33 cellular contexts compared by ENCODE assay signal in the genomic region with DNA sequence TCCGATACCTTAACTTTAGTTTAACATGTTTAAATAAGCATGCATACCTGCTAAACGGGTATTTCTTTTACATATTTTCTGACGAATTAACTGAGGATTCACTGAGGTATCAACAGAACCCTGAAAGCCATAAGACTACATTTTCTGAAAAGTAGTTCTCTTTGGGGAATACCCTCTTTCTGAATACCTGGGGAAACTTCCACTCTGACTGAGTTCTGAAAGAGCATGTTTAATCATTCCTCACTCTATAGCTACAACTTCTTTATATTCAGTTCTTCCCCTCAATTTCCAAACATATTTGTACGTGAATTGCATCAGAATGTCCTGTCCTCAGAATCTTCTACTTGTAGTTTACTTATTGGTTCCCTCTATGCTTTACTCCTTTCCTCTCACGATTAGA.
"Had no signal": no experiment of that assay in that cellular context is flagged by ENCODE, and none has a peak within 500 bp of the region (broad histone marks: within the 10 kb centered on the region; RNA-seq: fewer than 3 reads in every experiment).

No MANE protein-coding gene starts in this region.

- H3K4me1 ChIP-seq: ascending aorta, breast epithelium, colonic mucosa, gastrocnemius medialis, heart left ventricle had no signal

- ATAC-seq: activated naive CD4-positive, alpha-beta T cell treated with anti-CD3 and anti-CD28 coated beads, Interleukin-2, amount 50 U/mL, for 72 hours; activated T-cell treated with anti-CD3 and anti-CD28 coated beads, Interleukin-2, amount 50 U/mL, for 72 hours; gastrocnemius medialis; heart left ventricle; T-helper 17 cell had no signal

- H3K36me3 ChIP-seq: ascending aorta, breast epithelium, cardiac muscle cell, colonic mucosa, gastrocnemius medialis, heart left ventricle, WERI-Rb-1 had no signal

- H3K4me1 Mint-ChIP-seq: activated CD4-positive, alpha-beta memory T cell treated with anti-CD3 and anti-CD28 coated beads, Interleukin-2, amount 10 ng/mL, durations not matched to agents 7 days and 5 days; activated CD4-positive, alpha-beta T cell treated with anti-CD3 and anti-CD28 coated beads, Interleukin-2, amount 10 ng/mL, durations not matched to agents 7 days and 5 days; activated naive CD4-positive, alpha-beta T cell treated with anti-CD3 and anti-CD28 coated beads, Interleukin-2, amount 10 ng/mL, durations not matched to agents 7 days and 5 days; activated naive CD8-positive, alpha-beta T cell treated with anti-CD3 and anti-CD28 coated beads, Interleukin-2, amount 10 ng/mL, durations not matched to agents 7 days and 5 days; T-helper 17 cell had no signal

- H3K4me3 Mint-ChIP-seq: activated CD4-positive, alpha-beta memory T cell treated with anti-CD3 and anti-CD28 coated beads, Interleukin-2, amount 10 ng/mL, durations not matched to agents 7 days and 5 days; activated CD4-positive, alpha-beta T cell treated with anti-CD3 and anti-CD28 coated beads, Interleukin-2, amount 10 ng/mL, durations not matched to agents 7 days and 5 days; activated naive CD4-positive, alpha-beta T cell treated with anti-CD3 and anti-CD28 coated beads, Interleukin-2, amount 10 ng/mL, durations not matched to agents 7 days and 5 days; activated naive CD8-positive, alpha-beta T cell treated with anti-CD3 and anti-CD28 coated beads, Interleukin-2, amount 10 ng/mL, durations not matched to agents 7 days and 5 days; activated T-cell treated with anti-CD3 and anti-CD28 coated beads, Interleukin-2, amount 50 U/mL, for 24 hours; activated T-cell treated with anti-CD3 and anti-CD28 coated beads, Interleukin-2, amount 50 U/mL, for 72 hours; brain; T-helper 17 cell; T-helper 2 cell treated with Interferon-gamma antibody and Interleukin-4, amounts not matched to agents 5 μg/mL and 100 μg/mL, for 36 hours had no signal

- H3K9me3 ChIP-seq: ascending aorta, breast epithelium, colonic mucosa, gastrocnemius medialis, heart left ventricle had no signal

- H3K27ac Mint-ChIP-seq: activated CD4-positive, alpha-beta memory T cell treated with anti-CD3 and anti-CD28 coated beads, Interleukin-2, amount 10 ng/mL, durations not matched to agents 7 days and 5 days; activated CD4-positive, alpha-beta T cell treated with anti-CD3 and anti-CD28 coated beads, Interleukin-2, amount 10 ng/mL, durations not matched to agents 7 days and 5 days; activated naive CD4-positive, alpha-beta T cell treated with anti-CD3 and anti-CD28 coated beads, Interleukin-2, amount 10 ng/mL, durations not matched to agents 7 days and 5 days; activated naive CD4-positive, alpha-beta T cell treated with anti-CD3 and anti-CD28 coated beads, Interleukin-2, amount 50 U/mL, for 72 hours; activated naive CD8-positive, alpha-beta T cell treated with anti-CD3 and anti-CD28 coated beads, Interleukin-2, amount 10 ng/mL, durations not matched to agents 7 days and 5 days; activated T-cell treated with anti-CD3 and anti-CD28 coated beads, Interleukin-2, amount 50 U/mL, for 24 hours; activated T-cell treated with anti-CD3 and anti-CD28 coated beads, Interleukin-2, amount 50 U/mL, for 72 hours; brain; T-helper 17 cell; T-helper 2 cell treated with Interferon-gamma antibody and Interleukin-4, amounts not matched to agents 5 μg/mL and 100 μg/mL, for 36 hours had no signal

- H3K27me3 Mint-ChIP-seq: activated CD4-positive, alpha-beta memory T cell treated with anti-CD3 and anti-CD28 coated beads, Interleukin-2, amount 10 ng/mL, durations not matched to agents 7 days and 5 days; activated CD4-positive, alpha-beta T cell treated with anti-CD3 and anti-CD28 coated beads, Interleukin-2, amount 10 ng/mL, durations not matched to agents 7 days and 5 days; activated naive CD4-positive, alpha-beta T cell treated with anti-CD3 and anti-CD28 coated beads, Interleukin-2, amount 10 ng/mL, durations not matched to agents 7 days and 5 days; activated naive CD8-positive, alpha-beta T cell treated with anti-CD3 and anti-CD28 coated beads, Interleukin-2, amount 10 ng/mL, durations not matched to agents 7 days and 5 days; activated T-cell treated with anti-CD3 and anti-CD28 coated beads, Interleukin-2, amount 50 U/mL, for 24 hours; T-helper 17 cell had no signal

- DNase-seq: activated CD4-positive, alpha-beta memory T cell treated with anti-CD3 and anti-CD28 coated beads, Interleukin-2, amount 10 ng/mL, durations not matched to agents 7 days and 5 days; activated CD4-positive, alpha-beta T cell treated with anti-CD3 and anti-CD28 coated beads for 1 hour; activated CD4-positive, alpha-beta T cell treated with anti-CD3 and anti-CD28 coated beads for 4 hours; activated CD4-positive, alpha-beta T cell treated with anti-CD3 and anti-CD28 coated beads, Interleukin-2, amount 10 ng/mL, durations not matched to agents 7 days and 5 days; activated CD4-positive, alpha-beta T cell treated with anti-CD3 and anti-CD28 coated beads, Interleukin-2, amount 50 U/mL, for 4 hours; activated CD4-positive, CD25-positive, alpha-beta regulatory T cell; activated CD8-positive, alpha-beta memory T cell treated with anti-CD3 and anti-CD28 coated beads, Interleukin-2, amount 50 U/mL, for 48 hours; activated gamma-delta T cell; activated naive CD4-positive, alpha-beta T cell; activated naive CD4-positive, alpha-beta T cell treated with anti-CD3 and anti-CD28 coated beads, Interleukin-2, amount 10 ng/mL, durations not matched to agents 7 days and 5 days; activated naive CD8-positive, alpha-beta T cell treated with anti-CD3 and anti-CD28 coated beads, Interleukin-2, amount 10 ng/mL, durations not matched to agents 7 days and 5 days; activated T-cell treated with anti-CD3 and anti-CD28 coated beads for 4 hours; activated T-cell treated with anti-CD3 and anti-CD28 coated beads, Interleukin-2, amount 50 U/mL, for 24 hours; activated T-cell treated with anti-CD3 and anti-CD28 coated beads, Interleukin-2, amount 50 U/mL, for 72 hours; central memory CD4-positive, alpha-beta T cell; cerebellar nuclear complex; colonic mucosa; effector CD8-positive, alpha-beta T cell; foreskin fibroblast; gastrocnemius medialis; glutamatergic neuron; heart left ventricle; T-helper 1 cell; T-helper 17 cell; T1000; WERI-Rb-1 had no signal

- H3K9me3 Mint-ChIP-seq: activated CD4-positive, alpha-beta T cell treated with anti-CD3 and anti-CD28 coated beads, Interleukin-2, amount 10 ng/mL, durations not matched to agents 7 days and 5 days; activated naive CD8-positive, alpha-beta T cell treated with anti-CD3 and anti-CD28 coated beads, Interleukin-2, amount 10 ng/mL, durations not matched to agents 7 days and 5 days; activated T-cell treated with anti-CD3 and anti-CD28 coated beads, Interleukin-2, amount 50 U/mL, for 24 hours; brain had no signal

- H3K27me3 ChIP-seq: ascending aorta, cardiac muscle cell, colonic mucosa, gastrocnemius medialis, heart left ventricle had no signal

- H3K4me3 ChIP-seq: ascending aorta, breast epithelium, cardiac muscle cell, colonic mucosa, gastrocnemius medialis, heart left ventricle had no signal

- H3K27ac ChIP-seq: ascending aorta, breast epithelium, cardiac muscle cell, colonic mucosa, epithelial cell of prostate, gastrocnemius medialis, heart left ventricle, WERI-Rb-1 had no signal

- H3K36me3 Mint-ChIP-seq: activated naive CD4-positive, alpha-beta T cell treated with anti-CD3 and anti-CD28 coated beads, Interleukin-2, amount 10 ng/mL, durations not matched to agents 7 days and 5 days; activated naive CD4-positive, alpha-beta T cell treated with anti-CD3 and anti-CD28 coated beads, Interleukin-2, amount 50 U/mL, for 72 hours; activated naive CD8-positive, alpha-beta T cell treated with anti-CD3 and anti-CD28 coated beads, Interleukin-2, amount 10 ng/mL, durations not matched to agents 7 days and 5 days; brain had no signal
